16 cellular contexts compared by ENCODE assay signal in the genomic region with DNA sequence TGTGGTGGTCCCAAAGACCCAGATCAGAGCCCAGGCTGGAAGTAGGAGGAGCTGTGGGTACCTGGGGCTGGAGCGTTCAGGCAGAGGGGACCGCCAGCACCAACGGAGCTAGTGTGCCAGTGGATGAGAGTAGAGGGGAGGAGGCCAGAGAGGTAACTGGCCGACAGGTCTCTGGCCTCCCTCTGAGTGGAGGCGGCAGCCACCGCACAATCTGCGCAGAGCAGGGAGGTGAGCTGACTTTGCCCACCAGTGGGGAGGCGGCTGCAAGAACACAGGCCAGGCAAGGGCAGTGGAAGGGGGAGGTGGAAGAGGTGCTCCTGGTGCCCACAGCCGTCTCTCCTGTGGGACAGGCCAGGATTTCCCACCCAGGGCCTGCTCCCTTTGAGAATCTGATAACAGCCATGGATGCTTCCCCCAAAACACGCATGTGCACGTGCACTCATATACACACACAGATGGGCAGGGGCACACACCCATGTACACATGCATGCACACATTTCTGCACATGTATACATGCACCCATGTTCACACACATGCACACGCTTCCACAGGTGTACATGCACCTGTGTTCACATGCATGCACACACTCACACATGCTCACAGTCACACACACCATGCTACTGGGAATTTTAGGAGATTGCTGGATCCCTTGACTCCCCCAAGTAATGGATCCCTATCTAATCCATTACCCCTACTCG. TPM values are rescaled to one million over a fixed set of nuclear protein-coding genes. Genes with fewer than 3 reads are reported as not detected.
DNase-seq lines count a peak whose midpoint lies in the region; ATAC-seq, FAIRE-seq and TF ChIP-seq lines count a peak whose summit lies in the region.
"Had no signal": no experiment of that assay in that cellular context is flagged by ENCODE, and none has a peak within 500 bp of the region (broad histone marks: within the 10 kb centered on the region; RNA-seq: fewer than 3 reads in every experiment).

No MANE protein-coding gene starts in this region.

- H3K27me3 Mint-ChIP-seq in IgD-negative memory B cell, result no peaks in the 10 kb centered on the region
- no peaks in the 10 kb centered on the region for H3K27me3 Mint-ChIP-seq in stimulated activated memory B cell treated with anti-CD40 and anti-IgM and Interleukin-4, amounts not matched to agents 10 μg/mL and 1 μg/mL and 100 μg/mL, for 72 hours

- H3K36me3 ChIP-seq in OCI-LY1 (ENCODE audit: insufficient read depth, low read length) (peaks cover 63% of the 10 kb centered on the region), H1 (ENCODE audit: control insufficient read depth in 2 of 4, insufficient read depth in 4 of 4, low read length in 3 of 4) (no peaks in the 10 kb centered on the region)

- TF ChIP-seq CTCF in OCI-LY1 (IDR thresholded peaks at IDR 0.05; ENCODE audit: low read length) (no peak), H1 (IDR thresholded peaks at IDR 0.05; ENCODE audit: control extremely low read depth in 1 of 3, insufficient read depth in 1 of 3, low read depth in 1 of 3, low read length in 3 of 3) (no peak)

- H3K56ac ChIP-seq in H1 (replicated peaks; ENCODE audit: insufficient read length, low read depth, low read length), result no peak overlapping the region

- WGBS in H1 (ENCODE audit: extremely low coverage in 1 of 2, insufficient coverage in 1 of 2, insufficient read length in 1 of 2, insufficient replicate concordance in 2 of 2, low coverage in 1 of 2, low lambda C conversion rate in 2 of 2, missing lambda C conversion rate in 1 of 2), 2 experiments, result 89% methylated on average over 13 of the region's 13 CpGs; no CpG with 5 or more reads in 1 of the 2 experiments

- H3K9me2 ChIP-seq in OCI-LY1 (ENCODE audit: low read depth, low read length), result no peaks in the 10 kb centered on the region

- peak overlapping the region; percentile 86; the same call in 1 of the 2 replicates for H2BK20ac ChIP-seq in H1 (ENCODE audit: low read length)

- H3K4me3 ChIP-seq in OCI-LY1 (ENCODE audit: low read depth, low read length, poor library complexity, severe bottlenecking) (peak overlapping the region; percentile 77), H1 (ENCODE audit: extremely low read depth in 1 of 4, insufficient read depth in 2 of 4, low read depth in 3 of 4, low read length in 4 of 4) (no peak overlapping the region)

- H2AFZ ChIP-seq in OCI-LY1 (ENCODE audit: low read length), result no peak overlapping the region
- H2AFZ ChIP-seq in H1 (ENCODE audit: low read length), result no peak overlapping the region

- FAIRE-seq in H1 (lab: Jason Lieb, UNC), result no peak
- FAIRE-seq: RCC 7860 had no signal

- H2AK5ac ChIP-seq in H1 (ENCODE audit: low read depth, low read length), result peak overlapping the region; percentile 93; the same call in 1 of the 2 replicates

- H3K79me1 ChIP-seq in H1 (ENCODE audit: low read depth, low read length), result no peaks in the 10 kb centered on the region; the same call in 1 of the 2 replicates

- 0 out of 2 replicates have a peak overlapping the region, but pooled peaks have one; percentile 29 for H2BK15ac ChIP-seq in H1 (ENCODE audit: low read length)

- no peak for TF ChIP-seq POLR2A in H1 (IDR thresholded peaks at IDR 0.05; ENCODE audit: control extremely low read depth in 1 of 2, low read depth in 2 of 2, low read length in 2 of 2)

- H3K9ac ChIP-seq in OCI-LY1 (ENCODE audit: low read length), result peak overlapping the region; percentile 95
- H3K9ac ChIP-seq in H1 (replicated peaks in 1 of 4; ENCODE audit: extremely low read depth in 1 of 4, low read depth in 3 of 4, low read length in 3 of 4), result no peak overlapping the region

- H3K14ac ChIP-seq in H1 (ENCODE audit: insufficient read length), result no peak overlapping the region

- no peak for TF ChIP-seq EP300 in H1 (IDR thresholded peaks at IDR 0.05; ENCODE audit: borderline replicate concordance in 1 of 2, low read depth in 2 of 2, low read length in 2 of 2)

- 0 out of 2 replicates have a peak, but pooled peaks cover 5% of the 10 kb centered on the region for H3F3A ChIP-seq in OCI-LY1 (ENCODE audit: insufficient read depth, low read length)

- CTCF ChIA-PET in H1 (lab: Charles Lee; ENCODE audit: partially characterized antibody), result interaction anchor here (0.8 to 4.9 kb wide), 6 partner anchors 11 to 192 kb away, joined by 3 to 32 read pairs (median 4); no protein-coding TSS in a partner anchor

- no peak overlapping the region for H4K8ac ChIP-seq in H1 (ENCODE audit: extremely low read depth, insufficient read depth, low read length)

- H3K9me3 Mint-ChIP-seq in IgD-negative memory B cell, result no peaks in the 10 kb centered on the region
- H3K9me3 Mint-ChIP-seq in stimulated activated memory B cell treated with anti-CD40 and anti-IgM and Interleukin-4, amounts not matched to agents 10 μg/mL and 1 μg/mL and 100 μg/mL, for 72 hours, result no peaks in the 10 kb centered on the region
- H3K9me3 Mint-ChIP-seq: CD8-positive, alpha-beta T cell had no signal

- H3K4me1 ChIP-seq in OCI-LY1 (ENCODE audit: insufficient read depth, low read length, severe bottlenecking) (peaks cover 90% of the 10 kb centered on the region), H1 (replicated peaks in 1 of 4; ENCODE audit: control insufficient read depth in 3 of 4, insufficient read depth in 4 of 4, low read length in 3 of 4) (peaks cover 0 to 27% (median 21%) of the 10 kb centered on the region in 4 experiments; a peak in 6 of 7 replicates)

- POLR2A ChIA-PET in H1 (lab: Charles Lee; ENCODE audit: partially characterized antibody), result interaction anchor here (0.6 to 1.2 kb wide), 2 partner anchors 133 to 139 kb away, joined by 3 read pairs; no protein-coding TSS in a partner anchor

- H3K4me1 Mint-ChIP-seq in IgD-negative memory B cell, result peaks cover 24 to 64% (median 59%) of the 10 kb centered on the region in 3 donors
- H3K4me1 Mint-ChIP-seq in stimulated activated memory B cell treated with anti-CD40 and anti-IgM and Interleukin-4, amounts not matched to agents 10 μg/mL and 1 μg/mL and 100 μg/mL, for 72 hours, result peaks cover 89% of the 10 kb centered on the region

- peak overlapping the region; percentile 48 for H4K91ac ChIP-seq in H1 (replicated peaks; ENCODE audit: insufficient read length, low read length)

- peak overlapping the region in 2 of 3 donors; percentile 74 to 95 for H3K27ac Mint-ChIP-seq in IgD-negative memory B cell
- peak overlapping the region; percentile 91 for H3K27ac Mint-ChIP-seq in stimulated activated memory B cell treated with anti-CD40 and anti-IgM and Interleukin-4, amounts not matched to agents 10 μg/mL and 1 μg/mL and 100 μg/mL, for 72 hours
- H3K27ac Mint-ChIP-seq: CD8-positive, alpha-beta T cell had no signal

- H3K9me3 ChIP-seq in OCI-LY1 (ENCODE audit: low read length), result no peaks in the 10 kb centered on the region
- no peaks in the 10 kb centered on the region for H3K9me3 ChIP-seq in H1 (ENCODE audit: insufficient read depth in 2 of 2, low read depth in 1 of 2, low read length in 1 of 2)

- peak overlapping the region in 3 of 4 donors; percentile 21 to 92 (median 91) for H3K4me3 Mint-ChIP-seq in IgD-negative memory B cell
- H3K4me3 Mint-ChIP-seq in stimulated activated memory B cell treated with anti-CD40 and anti-IgM and Interleukin-4, amounts not matched to agents 10 μg/mL and 1 μg/mL and 100 μg/mL, for 72 hours, result peak overlapping the region; percentile 85
- H3K4me3 Mint-ChIP-seq: CD8-positive, alpha-beta T cell had no signal

- no peak overlapping the region for H4K5ac ChIP-seq in H1 (ENCODE audit: insufficient read length, low read depth, low read length)

- no peaks in the 10 kb centered on the region for H3K27me3 ChIP-seq in OCI-LY1 (ENCODE audit: insufficient read depth, low read length)
- H3K27me3 ChIP-seq in H1 (replicated peaks in 1 of 4; ENCODE audit: control insufficient read depth in 3 of 4, extremely low read depth in 1 of 4, insufficient read depth in 3 of 4, low read length in 3 of 4), result no peaks in the 10 kb centered on the region; a peak in 3 of 7 replicates

- H4K20me1 ChIP-seq in OCI-LY1 (ENCODE audit: insufficient read depth, low read length) (no peaks in the 10 kb centered on the region), H1 (replicated peaks in 1 of 2; ENCODE audit: control insufficient read depth in 1 of 2, insufficient read depth in 2 of 2, low read length in 2 of 2) (no peaks in the 10 kb centered on the region)

- H2BK120ac ChIP-seq in H1 (replicated peaks; ENCODE audit: low read depth, low read length), result no peak overlapping the region

- peak overlapping the region; percentile 99 for H3K27ac ChIP-seq in OCI-LY1 (ENCODE audit: low read depth, low read length, poor library complexity, severe bottlenecking)
- H3K27ac ChIP-seq in H1 (ENCODE audit: low read depth, low read length), result no peak overlapping the region

- peaks cover 1% of the 10 kb centered on the region for H3K36me3 Mint-ChIP-seq in IgD-negative memory B cell
- peaks cover 6% of the 10 kb centered on the region for H3K36me3 Mint-ChIP-seq in stimulated activated memory B cell treated with anti-CD40 and anti-IgM and Interleukin-4, amounts not matched to agents 10 μg/mL and 1 μg/mL and 100 μg/mL, for 72 hours
- H3K36me3 Mint-ChIP-seq: CD8-positive, alpha-beta T cell had no signal

- H3K4ac ChIP-seq in H1 (replicated peaks; ENCODE audit: insufficient read length, low read depth, low read length), result no peak overlapping the region

- H3K23ac ChIP-seq in H1 (ENCODE audit: insufficient read length), result no peak overlapping the region

- TF ChIP-seq RAD21 in H1 (IDR thresholded peaks at IDR 0.05 in 1 of 2, conservative IDR thresholded peaks at IDR 0.05 in 1 of 2; ENCODE audit: low read depth in 2 of 2, low read length in 2 of 2), result no peak

- DNase-seq in H1 (ENCODE audit: low read depth in 1 of 2, low spot score in 2 of 2), result no peak
- DNase-seq in NCI-H82 treated with DMSO at 0.1 percent for 48 hours (lab: John Stamatoyannopoulos, UW; ENCODE audit: unreplicated experiment), result no peak
- DNase-seq: CD8-positive, alpha-beta T cell; EL; HCEC 1CT; NCI-H1092 treated with DMSO at 0.1 percent for 48 hours; NCI-H1694; NCI-H748 treated with DMSO at 0.1 percent for 48 hours; SIG-M5 had no signal

- no peak for ATAC-seq in stimulated activated memory B cell treated with anti-CD40 and anti-IgM and Interleukin-4, amounts not matched to agents 10 μg/mL and 1 μg/mL and 100 μg/mL, for 72 hours
- ATAC-seq in HG02763 (IDR thresholded peaks at IDR 0.05; ENCODE audit: unreplicated experiment) (no peak), GM21529 (IDR thresholded peaks at IDR 0.05; ENCODE audit: unreplicated experiment) (no peak)
- ATAC-seq: CD8-positive, alpha-beta T cell had no signal

- H2BK5ac ChIP-seq in H1 (ENCODE audit: low read depth, low read length), result 0 out of 2 replicates have a peak overlapping the region, but pooled peaks have one; percentile 21

- peaks cover 63% of the 10 kb centered on the region for H3K79me2 ChIP-seq in OCI-LY1 (ENCODE audit: insufficient read depth, low read length)
- no peaks in the 10 kb centered on the region for H3K79me2 ChIP-seq in H1 (ENCODE audit: control insufficient read depth in 1 of 2, insufficient read depth in 2 of 2, low read length in 2 of 2)

- H2BK12ac ChIP-seq in H1 (ENCODE audit: low read depth, low read length), result peak overlapping the region; percentile 71; the same call in 1 of the 2 replicates

- peak overlapping the region; percentile 84 for H3K4me2 ChIP-seq in OCI-LY1 (ENCODE audit: low read length)
- H3K4me2 ChIP-seq in H1 (ENCODE audit: insufficient read depth in 1 of 2, low read depth in 2 of 2, low read length in 2 of 2), result no peak overlapping the region

- H3K23me2 ChIP-seq in H1 (ENCODE audit: low read depth, low read length), result peaks cover 5% of the 10 kb centered on the region; the same call in 1 of the 2 replicates

- no peak overlapping the region for H3K18ac ChIP-seq in H1 (ENCODE audit: extremely low read depth, low read length)

RNA-seq across cellular contexts. Expression of gene MGAT3, which starts 6.4 kb away (rescaled TPM):
- polyA plus RNA-seq in IgD-negative memory B cell, result 2.1 TPM
- total RNA-seq in H1 (2021; fragmentation: NEBNext Ultra II Directional; extraction: Animal tissue kit (Norgen Biotek cat#: 25700)), result 8.5 and 9.2 TPM in 2 replicates
- polyA plus RNA-seq in H1 (2011; rRNA removed), result 4.3 and 6.3 TPM in 2 replicates
- 4.7 TPM for polyA plus RNA-seq in H1 (2011; cell fraction: cytosol; rRNA removed)
- 6.4 TPM for polyA plus RNA-seq in H1 (2011; cell fraction: nucleus; rRNA removed)
- polyA plus RNA-seq in H1 (2012, experiment 1 of 2), result 6.4 to 8.6 TPM (median 7.1 TPM) in 4 replicates
- 5.9 TPM for polyA plus RNA-seq in H1 (2012, experiment 2 of 2)
- polyA plus RNA-seq in H1 (2013, experiment 1 of 2), result 5.5 TPM
- polyA plus RNA-seq in H1 (2013, experiment 2 of 2), result 5.2 TPM
- 5.9 and 6.3 TPM in 2 replicates for polyA minus RNA-seq in H1 (2011; rRNA and poly(A)+ RNA removed)
- 7.0 TPM for polyA minus RNA-seq in H1 (2011; cell fraction: cytosol; rRNA and poly(A)+ RNA removed)
- polyA minus RNA-seq in H1 (2011; cell fraction: nucleus; rRNA and poly(A)+ RNA removed), result 4.2 TPM
- total RNA-seq: M059J had no signal

RNA-seq across cellular contexts. Expression of gene TAB1, which starts 50.8 kb away (rescaled TPM):
- polyA plus RNA-seq in IgD-negative memory B cell (2.7 TPM), H1 (2011; rRNA removed) (38.0 and 77.1 TPM in 2 replicates)
- total RNA-seq in H1 (2021; fragmentation: NEBNext Ultra II Directional; extraction: Animal tissue kit (Norgen Biotek cat#: 25700)), result 23.1 and 26.1 TPM in 2 replicates
- 41.7 TPM for polyA plus RNA-seq in H1 (2011; cell fraction: cytosol; rRNA removed)
- polyA plus RNA-seq in H1 (2011; cell fraction: nucleus; rRNA removed), result 53.9 TPM
- polyA plus RNA-seq in H1 (2012, experiment 1 of 2), result 17.0 to 29.1 TPM (median 26.8 TPM) in 4 replicates
- 22.4 TPM for polyA plus RNA-seq in H1 (2012, experiment 2 of 2)
- 16.1 TPM for polyA plus RNA-seq in H1 (2013, experiment 1 of 2)
- 15.7 TPM for polyA plus RNA-seq in H1 (2013, experiment 2 of 2)
- 22.1 and 25.9 TPM in 2 replicates for polyA minus RNA-seq in H1 (2011; rRNA and poly(A)+ RNA removed)
- 29.2 TPM for polyA minus RNA-seq in H1 (2011; cell fraction: cytosol; rRNA and poly(A)+ RNA removed)
- polyA minus RNA-seq in H1 (2011; cell fraction: nucleus; rRNA and poly(A)+ RNA removed), result 18.2 TPM

RNA-seq across cellular contexts. Expression of gene MIEF1, which starts 51.7 kb away (rescaled TPM):
- polyA plus RNA-seq in IgD-negative memory B cell (24.8 TPM), H1 (2011; rRNA removed) (16.8 and 21.0 TPM in 2 replicates)
- total RNA-seq in H1 (2021; fragmentation: NEBNext Ultra II Directional; extraction: Animal tissue kit (Norgen Biotek cat#: 25700)), result 31.4 and 32.7 TPM in 2 replicates
- 16.4 TPM for polyA plus RNA-seq in H1 (2011; cell fraction: cytosol; rRNA removed)
- 18.5 TPM for polyA plus RNA-seq in H1 (2011; cell fraction: nucleus; rRNA removed)
- 22.0 to 25.2 TPM (median 22.9 TPM) in 4 replicates for polyA plus RNA-seq in H1 (2012, experiment 1 of 2)
- polyA plus RNA-seq in H1 (2012, experiment 2 of 2), result 14.3 TPM
- polyA plus RNA-seq in H1 (2013, experiment 1 of 2), result 18.5 TPM
- polyA plus RNA-seq in H1 (2013, experiment 2 of 2), result 18.4 TPM
- polyA minus RNA-seq in H1 (2011; rRNA and poly(A)+ RNA removed), result 36.0 and 36.1 TPM in 2 replicates
- polyA minus RNA-seq in H1 (2011; cell fraction: cytosol; rRNA and poly(A)+ RNA removed), result 17.9 TPM
- 17.9 TPM for polyA minus RNA-seq in H1 (2011; cell fraction: nucleus; rRNA and poly(A)+ RNA removed)
